28 cellular contexts compared by ENCODE assay signal in genomic region chr15:100256985-100257650, GRCh38.
"Had no signal": no experiment of that assay in that cellular context is flagged by ENCODE, and none has a peak within 500 bp of the region (broad histone marks: within the 10 kb centered on the region; RNA-seq: fewer than 3 reads in every experiment).

No MANE protein-coding gene starts in this region.

- H3K27me3 Mint-ChIP-seq: activated CD4-positive, alpha-beta T cell treated with anti-CD3 and anti-CD28 coated beads for 36 hours; activated naive CD4-positive, alpha-beta T cell treated with anti-CD3 and anti-CD28 coated beads, Interleukin-2, amount 50 U/mL, for 24 hours; activated naive CD8-positive, alpha-beta T cell treated with anti-CD3 and anti-CD28 coated beads, Interleukin-2, amount 50 U/mL, for 24 hours; dendritic cell treated with granulocyte-macrophage colony-stimulating factor and Interleukin-4, amounts not matched to agents 40 ng/mL and 50 ng/mL, for 4 days; naive thymus-derived CD4-positive, alpha-beta T cell; stimulated activated memory B cell treated with anti-CD40 and anti-IgM and Interleukin-4, amounts not matched to agents 10 μg/mL and 1 μg/mL and 100 μg/mL, for 72 hours; stimulated activated naive CD8-positive, alpha-beta T cell treated with anti-CD3 and anti-CD28 coated beads, Interleukin-15, amount 100 ng/mL, for 72 hours had no signal

- H3K9me3 Mint-ChIP-seq: activated naive CD4-positive, alpha-beta T cell treated with anti-CD3 and anti-CD28 coated beads, Interleukin-2, amount 50 U/mL, for 24 hours had no signal

- H3K36me3 ChIP-seq: tibial artery had no signal

- H3K9me3 ChIP-seq: gastrocnemius medialis, psoas muscle, tibial artery had no signal

- H3K27ac ChIP-seq: epithelial cell of prostate, gastrocnemius medialis, parathyroid adenoma, psoas muscle, SK-N-MC, tibial artery had no signal

- H3K4me3 ChIP-seq: gastrocnemius medialis, psoas muscle, SK-N-MC, smooth muscle cell, tibial artery had no signal

- H3K27me3 ChIP-seq: gastrocnemius medialis, tibial artery had no signal

- H3K4me1 ChIP-seq: gastrocnemius medialis, parathyroid adenoma, psoas muscle, tibial artery had no signal

- H3K9ac ChIP-seq: parathyroid adenoma had no signal

- DNase-seq: activated CD4-positive, alpha-beta T cell treated with anti-CD3 and anti-CD28 coated beads for 36 hours; activated CD4-positive, CD25-positive, alpha-beta regulatory T cell; activated CD8-positive, alpha-beta T cell treated with anti-CD3 and anti-CD28 coated beads, Interleukin-2, amount 10 ng/mL, durations not matched to agents 7 days and 5 days; activated gamma-delta T cell treated with Interleukin-2 at 50 U/mL for 16 hours; activated naive CD8-positive, alpha-beta T cell treated with anti-CD3 and anti-CD28 coated beads, Interleukin-2, amount 50 U/mL, for 24 hours; amygdala; central memory CD4-positive, alpha-beta T cell; effector CD4-positive, alpha-beta T cell; gastrocnemius medialis; glutamatergic neuron; islet precursor cell; midbrain; nucleus accumbens; psoas muscle; stimulated activated CD4-positive, alpha-beta T cell treated with anti-CD3 and anti-CD28 coated beads, Interleukin-1b, Interleukin-23, amount 100 ng/mL, for 48 hours; stimulated activated CD4-positive, alpha-beta T cell treated with anti-CD3 and anti-CD28 coated beads, Interleukin-4, amount 100 ng/mL, for 4 hours; stimulated activated CD8-positive, alpha-beta memory T cell treated with anti-CD3 and anti-CD28 coated beads, Interleukin-4, amount 100 ng/mL, for 48 hours; stimulated activated naive CD8-positive, alpha-beta T cell treated with anti-CD3 and anti-CD28 coated beads, Interleukin-15, amount 100 ng/mL, for 72 hours had no signal

- H3K36me3 Mint-ChIP-seq: stimulated activated memory B cell treated with anti-CD40 and anti-IgM and Interleukin-4, amounts not matched to agents 10 μg/mL and 1 μg/mL and 100 μg/mL, for 72 hours had no signal

- H3K4me3 Mint-ChIP-seq: activated CD4-positive, alpha-beta T cell treated with anti-CD3 and anti-CD28 coated beads for 36 hours; activated CD8-positive, alpha-beta T cell treated with anti-CD3 and anti-CD28 coated beads, Interleukin-2, amount 10 ng/mL, durations not matched to agents 7 days and 5 days; activated naive CD4-positive, alpha-beta T cell treated with anti-CD3 and anti-CD28 coated beads, Interleukin-2, amount 50 U/mL, for 24 hours; activated naive CD8-positive, alpha-beta T cell treated with anti-CD3 and anti-CD28 coated beads, Interleukin-2, amount 50 U/mL, for 24 hours; dendritic cell treated with granulocyte-macrophage colony-stimulating factor and Interleukin-4, amounts not matched to agents 40 ng/mL and 50 ng/mL, for 4 days; naive thymus-derived CD4-positive, alpha-beta T cell; neural crest cell; stimulated activated memory B cell treated with anti-CD40 and anti-IgM and Interleukin-4, amounts not matched to agents 10 μg/mL and 1 μg/mL and 100 μg/mL, for 72 hours; stimulated activated naive CD8-positive, alpha-beta T cell treated with anti-CD3 and anti-CD28 coated beads, Interleukin-15, amount 100 ng/mL, for 72 hours had no signal

- H3K4me1 Mint-ChIP-seq: activated naive CD4-positive, alpha-beta T cell treated with anti-CD3 and anti-CD28 coated beads, Interleukin-2, amount 50 U/mL, for 24 hours; activated naive CD8-positive, alpha-beta T cell treated with anti-CD3 and anti-CD28 coated beads, Interleukin-2, amount 50 U/mL, for 24 hours; stimulated activated memory B cell treated with anti-CD40 and anti-IgM and Interleukin-4, amounts not matched to agents 10 μg/mL and 1 μg/mL and 100 μg/mL, for 72 hours; stimulated activated naive CD8-positive, alpha-beta T cell treated with anti-CD3 and anti-CD28 coated beads, Interleukin-15, amount 100 ng/mL, for 72 hours had no signal

- H3K27ac Mint-ChIP-seq: activated CD4-positive, alpha-beta T cell treated with anti-CD3 and anti-CD28 coated beads for 36 hours; activated CD8-positive, alpha-beta T cell treated with anti-CD3 and anti-CD28 coated beads, Interleukin-2, amount 10 ng/mL, durations not matched to agents 7 days and 5 days; activated naive CD4-positive, alpha-beta T cell treated with anti-CD3 and anti-CD28 coated beads, Interleukin-2, amount 50 U/mL, for 24 hours; activated naive CD8-positive, alpha-beta T cell treated with anti-CD3 and anti-CD28 coated beads, Interleukin-2, amount 50 U/mL, for 24 hours; dendritic cell treated with granulocyte-macrophage colony-stimulating factor and Interleukin-4, amounts not matched to agents 40 ng/mL and 50 ng/mL, for 4 days; naive thymus-derived CD4-positive, alpha-beta T cell; stimulated activated memory B cell treated with anti-CD40 and anti-IgM and Interleukin-4, amounts not matched to agents 10 μg/mL and 1 μg/mL and 100 μg/mL, for 72 hours had no signal
